8 cellular contexts compared by ENCODE assay signal in genomic region chr1:3454811-3455618, GRCh38. TPM values are rescaled to one million over a fixed set of nuclear protein-coding genes. Genes with fewer than 3 reads are reported as not detected.
A peak's percentile ranks its signal among the peaks of the same experiment; 100 is the strongest.
DNase-seq lines count a peak whose midpoint lies in the region; ATAC-seq and TF ChIP-seq lines count a peak whose summit lies in the region.

No MANE protein-coding gene starts in this region.

- DNase-seq in SIG-M5 treated with dmso at 0.1 percent for 504 hours (lab: John Stamatoyannopoulos, UW; ENCODE audit: unreplicated experiment) (peak; percentile 10), SIG-M5 (lab: John Stamatoyannopoulos, UW) (no peak), Panc1 (ENCODE audit: low read depth, low spot score) (no peak), Right ventricle myocardium superior (peak; percentile 67), psoas muscle (peak; percentile 46 to 62), GM03348 (ENCODE audit: low spot score) (no peak), erythroblast (lab: John Stamatoyannopoulos, UW) (no peak)
- DNase-seq in stimulated activated CD4-positive, alpha-beta T cell treated with anti-CD3 and anti-CD28 coated beads, Interleukin-2, amount 100 ng/mL, for 48 hours = no peak

- H3K4me1 ChIP-seq in Panc1 (ENCODE audit: control insufficient read depth, insufficient read depth, low read length) = peaks cover 9% of the 10 kb centered on the region
- peaks cover 38% of the 10 kb centered on the region for H3K4me1 ChIP-seq in psoas muscle

- POLR2A ChIA-PET in Panc1 (lab: Charles Lee) = no interaction called here

- TF ChIP-seq POLR2A in erythroblast (IDR thresholded peaks at IDR 0.05; ENCODE audit: low read length) = no peak

- intact Hi-C loops in Panc1 (cut with micrococcal nuclease; ENCODE audit: unreplicated experiment) (no loop called here), Right ventricle myocardium superior (cut with DNase I) (no loop called here), psoas muscle (cut with DNase I) (loop anchor here in 1 of 2 donors (5.0 kb wide), 1 partner anchor 267 kb away; no protein-coding TSS in a partner anchor)

- CTCF ChIA-PET in Panc1 (lab: Charles Lee) = interaction anchor here (0.7 kb wide), 1 partner anchor 132 kb away, joined by 3 read pairs; no protein-coding TSS in a partner anchor

- 14 to 21% (median 21%) methylated on average over 27 to 46 of the region's 46 CpGs for WGBS in psoas muscle, 3 donors

- ATAC-seq in Panc1 = peak; percentile 33
- ATAC-seq in Right ventricle myocardium superior (ENCODE audit: poor library complexity) = peak; percentile 4
- no peak for ATAC-seq in psoas muscle

- no TSS peak for BruUV-seq in Panc1 (replicated peaks; lab: Mats Ljungman, UMichigan)

- TF ChIP-seq CTCF in Panc1 (IDR thresholded peaks at IDR 0.05) (no peak), psoas muscle (IDR thresholded peaks at IDR 0.05) (no peak)

- H3K27me3 ChIP-seq in Panc1 (ENCODE audit: control insufficient read depth, insufficient read depth, low read length) = no peaks in the 10 kb centered on the region
- peaks cover 0 to 8% (median 0%) of the 10 kb centered on the region in 3 donors for H3K27me3 ChIP-seq in psoas muscle (ENCODE audit: insufficient read depth in 3 of 3, low read length in 2 of 3)

- in situ Hi-C loops in Panc1 (cut with HindIII; ENCODE audit: low pct_unique_long_range_greater_than_20kb, low sequenced_read_pairs) = no loop called here

- no peaks in the 10 kb centered on the region for H3K36me3 ChIP-seq in Panc1 (ENCODE audit: control insufficient read depth, insufficient read depth, low read length)
- no peaks in the 10 kb centered on the region for H3K36me3 ChIP-seq in psoas muscle (ENCODE audit: insufficient read depth in 1 of 2, low read depth in 1 of 2)

- H3K9me3 ChIP-seq in Panc1 (ENCODE audit: control insufficient read depth, insufficient read depth, low read depth, low read length) (no peaks in the 10 kb centered on the region), psoas muscle (no peaks in the 10 kb centered on the region)

- H3K27ac ChIP-seq in Panc1 (ENCODE audit: low read length) (peak overlapping the region; percentile 64), psoas muscle (no peak overlapping the region)

- peak overlapping the region; percentile 45 to 55 for H3K4me3 ChIP-seq in Panc1 (ENCODE audit: low read depth in 2 of 2, low read length in 2 of 2)
- H3K4me3 ChIP-seq in psoas muscle = peak overlapping the region; percentile 66

RNA-seq across cellular contexts. Expression of gene ARHGEF16, which starts 0.6 kb away (rescaled TPM):
- total RNA-seq in Panc1 (2021; ENCODE audit: unreplicated experiment) (10.1 TPM), Right ventricle myocardium superior (0.89 TPM), psoas muscle (under 1 TPM; 0.29 to 0.56 (median 0.49) TPM)
- polyA plus RNA-seq in Panc1 (2012; ENCODE audit: insufficient read length) = 7.8 TPM
- under 1 TPM; 0.29 to 0.55 (median 0.52) TPM for polyA plus RNA-seq in psoas muscle

Comparison
In these comparisons a context has a peak if more than half of its experiments do, and no peak if none do; other contexts are left out.
1. DNase-seq: peak in SIG-M5 treated with dmso at 0.1 percent for 504 hours (single experiment), Right ventricle myocardium superior (single experiment) and psoas muscle (2 of 2); none in SIG-M5 (single experiment), Panc1 (single experiment), stimulated activated CD4-positive, alpha-beta T cell treated with anti-CD3 and anti-CD28 coated beads, Interleukin-2, amount 100 ng/mL, for 48 hours (0 of 2), GM03348 (single experiment) and erythroblast (0 of 2).
2. ATAC-seq: peak in Panc1 (single experiment) and Right ventricle myocardium superior (single experiment); none in psoas muscle (0 of 4).